ENCODE assay signal across 8 cellular contexts in genomic region chr2:96507957-96508520, GRCh38. TPM values are rescaled to one million over a fixed set of nuclear protein-coding genes. Genes with fewer than 3 reads are reported as not detected.
DNase-seq lines count a peak whose midpoint lies in the region; ATAC-seq and TF ChIP-seq lines count a peak whose summit lies in the region.

No MANE protein-coding gene starts in this region.

- TF ChIP-seq POLR2A in Peyer's patch (IDR thresholded peaks at IDR 0.05) = peak in 1 of 2 donors; percentile 21

- peaks cover 0 to 18% (median 4%) of the 10 kb centered on the region in 4 donors for H3K4me1 ChIP-seq in Peyer's patch
- H3K4me1 ChIP-seq in neutrophil (ENCODE audit: control insufficient read depth in 1 of 2, insufficient read depth in 1 of 2, low read depth in 1 of 2, low read length in 1 of 2) = peaks cover 5 to 16% of the 10 kb centered on the region in 2 experiments

- TF ChIP-seq CTCF in HL-60 (IDR thresholded peaks at IDR 0.05; ENCODE audit: insufficient read depth, low read length) = peak; percentile 65
- TF ChIP-seq CTCF in Peyer's patch (IDR thresholded peaks at IDR 0.05) = peak; percentile 96 to 100 (median 98)
- peak; percentile 58 for TF ChIP-seq CTCF in fibroblast of pulmonary artery (IDR thresholded peaks at IDR 0.05; ENCODE audit: low read length, missing control alignments)
- TF ChIP-seq CTCF in neutrophil (IDR thresholded peaks at IDR 0.05) = peak; percentile 98

- H3K9me3 ChIP-seq in Peyer's patch (no peaks in the 10 kb centered on the region), neutrophil (no peaks in the 10 kb centered on the region)

- DNase-seq in 8988T (peak; percentile 79), HL-60 (ENCODE audit: low read depth in 1 of 2, low spot score in 1 of 2) (peak in 1 of 2 experiments; percentile 56), Peyer's patch (peak; percentile 81 to 92 (median 88)), fibroblast of pulmonary artery (ENCODE audit: low read depth) (peak; percentile 47), substantia nigra (lab: John Stamatoyannopoulos, UW) (peak in 38 of 49 donors; percentile 16 to 84 (median 56))
- peak; percentile 93 to 94 for DNase-seq in activated T-cell treated with anti-CD3 and anti-CD28 coated beads, Interleukin-2, amount 50 U/mL, for 48 hours

- H3K27ac ChIP-seq in HL-60 (replicated peaks) (no peak overlapping the region), Peyer's patch (no peak overlapping the region), neutrophil (no peak overlapping the region), substantia nigra (ENCODE audit: low read depth, low read length, poor library complexity, severe bottlenecking) (no peak overlapping the region)

- H3K4me3 ChIP-seq in HL-60 (replicated peaks; ENCODE audit: insufficient read depth, low read length) (peak overlapping the region; percentile 30), Peyer's patch (peak overlapping the region; percentile 0 to 53 (median 38)), fibroblast of pulmonary artery (replicated peaks; ENCODE audit: low read depth, low read length) (peak overlapping the region; percentile 45), neutrophil (ENCODE audit: low read depth in 1 of 2, low read length in 1 of 2) (peak overlapping the region in 1 of 2 experiments; percentile 38)

- peak; percentile 56 for ATAC-seq in GM18517 (IDR thresholded peaks at IDR 0.05; ENCODE audit: unreplicated experiment)

- no peaks in the 10 kb centered on the region for H3K27me3 ChIP-seq in HL-60 (ENCODE audit: insufficient read depth, poor library complexity, severe bottlenecking)
- no peaks in the 10 kb centered on the region for H3K27me3 ChIP-seq in Peyer's patch
- H3K27me3 ChIP-seq in neutrophil = peaks cover 19% of the 10 kb centered on the region

- H3K36me3 ChIP-seq in Peyer's patch (no peaks in the 10 kb centered on the region), neutrophil (no peaks in the 10 kb centered on the region)

RNA-seq across cellular contexts. Expression of gene NEURL3, which starts 2.9 kb away (rescaled TPM):
- total RNA-seq in Peyer's patch = 10 to 100 TPM in 2 of 4 donors, 1 to 10 TPM in 1, not detected in 1; 1.7 to 23.6 (median 20.2) TPM

RNA-seq across cellular contexts. Expression of gene ARID5A, which starts 28.5 kb away (rescaled TPM):
- total RNA-seq in Peyer's patch = 10 to 100 TPM in 3 of 4 donors, 1 to 10 TPM in 1; 3.9 to 44.6 (median 16.9) TPM
